ENCODE assay signal across 9 cellular contexts in the genomic region with DNA sequence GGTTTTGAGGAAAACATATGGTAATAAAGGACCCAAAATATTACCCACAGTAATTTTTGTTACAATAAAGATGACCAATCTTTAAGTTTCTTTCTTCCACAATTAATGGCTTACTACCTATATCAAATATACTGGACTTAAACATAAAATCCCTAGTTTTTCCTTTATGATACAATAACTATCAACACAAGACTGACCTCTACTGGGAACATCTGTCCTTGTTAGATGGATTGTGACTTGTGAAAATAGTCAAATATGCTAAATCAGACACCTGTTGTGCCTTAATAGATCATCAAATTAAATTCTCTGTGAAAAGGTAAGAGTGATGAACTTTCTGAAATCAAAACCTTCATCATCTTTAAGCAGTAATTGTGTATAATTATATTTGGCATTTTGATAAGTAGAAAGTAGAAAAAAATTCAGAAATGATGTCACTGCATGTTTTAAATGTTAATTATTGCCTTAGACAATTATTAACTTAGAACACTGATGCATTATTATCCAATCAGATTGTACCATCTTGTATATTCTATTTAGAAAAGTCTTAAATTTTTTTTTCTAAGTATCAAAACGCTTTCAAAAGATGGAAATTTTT.
A peak's percentile ranks its signal among the peaks of the same experiment; 100 is the strongest.
DNase-seq lines count a peak whose midpoint lies in the region; ATAC-seq and TF ChIP-seq lines count a peak whose summit lies in the region.
"Had no signal": no experiment of that assay in that cellular context is flagged by ENCODE, and none has a peak within 500 bp of the region (broad histone marks: within the 10 kb centered on the region; RNA-seq: fewer than 3 reads in every experiment).

No MANE protein-coding gene starts in this region.

- POLR2A ChIA-PET in PC-3 (lab: Charles Lee; ENCODE audit: unreplicated experiment), result no interaction called here

- H2AFZ ChIP-seq in PC-3 (ENCODE audit: low read length), result no peak overlapping the region

- H3K9me3 ChIP-seq in heart right ventricle (peaks cover 0 to 4% (median 0%) of the 10 kb centered on the region in 11 donors), right atrium auricular region (no peaks in the 10 kb centered on the region), PC-3 (ENCODE audit: low read length) (no peaks in the 10 kb centered on the region), uterus (no peaks in the 10 kb centered on the region)

- H3K27me3 ChIP-seq in heart right ventricle (no peaks in the 10 kb centered on the region), right atrium auricular region (no peaks in the 10 kb centered on the region), PC-3 (ENCODE audit: low read length) (no peaks in the 10 kb centered on the region), uterus (no peaks in the 10 kb centered on the region)

- H3K9ac ChIP-seq in PC-3 (ENCODE audit: low read length), result no peak overlapping the region

- H4K20me1 ChIP-seq in PC-3 (ENCODE audit: low read length), result no peaks in the 10 kb centered on the region

- no peak overlapping the region for H3K27ac ChIP-seq in heart right ventricle
- no peak overlapping the region for H3K27ac ChIP-seq in right atrium auricular region
- no peak overlapping the region for H3K27ac ChIP-seq in PC-3 (ENCODE audit: low read length)
- no peak overlapping the region for H3K27ac ChIP-seq in uterus

- no peak for ATAC-seq in heart right ventricle
- no peak for ATAC-seq in PC-3
- no peak for ATAC-seq in GM21825 (IDR thresholded peaks at IDR 0.05; ENCODE audit: unreplicated experiment)

- no peaks in the 10 kb centered on the region for H3K9me2 ChIP-seq in PC-3 (replicated peaks; ENCODE audit: low read length)

- DNase-seq in heart right ventricle, result no peak
- DNase-seq in right atrium auricular region (ENCODE audit: low spot score), result no peak
- DNase-seq in PC-3, result peak; percentile 12
- DNase-seq in fibroblast of villous mesenchyme (ENCODE audit: low read depth), result peak; percentile 50
- no peak for DNase-seq in uterus
- no peak for DNase-seq in T-helper 2 cell
- DNase-seq in stimulated activated CD4-positive, alpha-beta T cell treated with anti-CD3 and anti-CD28 coated beads, Interleukin-15, amount 100 ng/mL, for 24 hours, result no peak
- DNase-seq: kidney glomerular epithelial cell had no signal

- BruUV-seq in PC-3 (replicated peaks; lab: Mats Ljungman, UMichigan), result no TSS peak

- no peak for TF ChIP-seq POLR2A in uterus (IDR thresholded peaks at IDR 0.05)

- H3K36me3 ChIP-seq in heart right ventricle (no peaks in the 10 kb centered on the region), right atrium auricular region (no peaks in the 10 kb centered on the region), PC-3 (ENCODE audit: low read depth, low read length) (no peaks in the 10 kb centered on the region), uterus (no peaks in the 10 kb centered on the region)

- H3K4me3 ChIP-seq in heart right ventricle, result no peak overlapping the region
- H3K4me3 ChIP-seq in right atrium auricular region, result no peak overlapping the region
- H3K4me3 ChIP-seq in PC-3 (ENCODE audit: low read length), result no peak overlapping the region
- H3K4me3 ChIP-seq in fibroblast of villous mesenchyme (ENCODE audit: low read depth, low read length), result no peak overlapping the region
- no peak overlapping the region for H3K4me3 ChIP-seq in uterus

- WGBS in heart right ventricle, 2 donors, result 97 to 98% methylated on average over 1 of the region's 1 CpG

- H3K79me2 ChIP-seq in PC-3 (ENCODE audit: low read length), result no peaks in the 10 kb centered on the region

- H3F3A ChIP-seq in PC-3 (ENCODE audit: low read length, unreplicated experiment), result no peaks in the 10 kb centered on the region

- no peaks in the 10 kb centered on the region for H3K4me1 ChIP-seq in heart right ventricle
- no peaks in the 10 kb centered on the region for H3K4me1 ChIP-seq in right atrium auricular region
- H3K4me1 ChIP-seq in PC-3 (ENCODE audit: insufficient read depth, low read length), result no peaks in the 10 kb centered on the region
- H3K4me1 ChIP-seq in uterus, result no peaks in the 10 kb centered on the region

- TF ChIP-seq CTCF in heart right ventricle (IDR thresholded peaks at IDR 0.05) (peak; percentile 37 to 72 (median 53)), right atrium auricular region (IDR thresholded peaks at IDR 0.05) (no peak), PC-3 (conservative IDR thresholded peaks at IDR 0.05; ENCODE audit: low read depth, low read length) (peak; percentile 57), fibroblast of villous mesenchyme (IDR thresholded peaks at IDR 0.05; ENCODE audit: insufficient read depth, low read depth, low read length) (peak; percentile 55), uterus (IDR thresholded peaks at IDR 0.05) (peak in 3 of 4 experiments; percentile 18 to 38 (median 37))

- CTCF ChIA-PET in PC-3 (lab: Charles Lee), result no interaction called here

- H3K4me2 ChIP-seq in PC-3 (ENCODE audit: low read length), result no peak overlapping the region

- intact Hi-C loops in heart right ventricle (cut with DNase I) (loop anchor here in 8 of 10 donors (2.0 to 10.0 kb wide), 8 partner anchors 202 to 776 kb away; no protein-coding TSS in a partner anchor), PC-3 (cut with micrococcal nuclease) (loop anchor here (2.0 kb wide), 1 partner anchor 774 kb away; no protein-coding TSS in a partner anchor), uterus (cut with DNase I; ENCODE audit: low total_unique reads) (no loop called here)

Comparison
In these comparisons a context has a peak if more than half of its experiments do, and no peak if none do; other contexts are left out.
1. CTCF ChIP-seq: peak in heart right ventricle (9 of 9), PC-3 (single experiment), fibroblast of villous mesenchyme (single experiment) and uterus (3 of 4); none in right atrium auricular region (0 of 2).
2. DNase-seq: peak in PC-3 (single experiment) and fibroblast of villous mesenchyme (single experiment); none in heart right ventricle (0 of 2), right atrium auricular region (single experiment), uterus (0 of 2), T-helper 2 cell (0 of 5) and stimulated activated CD4-positive, alpha-beta T cell treated with anti-CD3 and anti-CD28 coated beads, Interleukin-15, amount 100 ng/mL, for 24 hours (single experiment).